Comparison of ENCODE assay signal across 23 cellular contexts in genomic region chr9:80701061-80701460, GRCh38.
"Had no signal": no experiment of that assay in that cellular context is flagged by ENCODE, and none has a peak within 500 bp of the region (broad histone marks: within the 10 kb centered on the region; RNA-seq: fewer than 3 reads in every experiment).

No MANE protein-coding gene starts in this region.

- H3K4me1 ChIP-seq: colonic mucosa, left lung, prostate gland, testis, upper lobe of left lung had no signal

- H3K27ac ChIP-seq: adrenal gland, colonic mucosa, hepatocyte, left lung, prostate gland, SJSA1, stomach, testis, upper lobe of left lung had no signal

- H3K4me1 Mint-ChIP-seq: activated CD4-positive, alpha-beta T cell treated with anti-CD3 and anti-CD28 coated beads for 36 hours; memory B cell; naive B cell had no signal

- H3K9me3 Mint-ChIP-seq: endodermal cell had no signal

- H3K4me3 ChIP-seq: adrenal gland, colonic mucosa, hepatocyte, left lung, prostate gland, SJSA1, stomach, testis, upper lobe of left lung had no signal

- DNase-seq: activated CD4-positive, alpha-beta T cell treated with anti-CD3 and anti-CD28 coated beads for 36 hours; activated CD4-positive, alpha-beta T cell treated with anti-CD3 and anti-CD28 coated beads, Interleukin-2, amount 50 U/mL, for 48 hours; activated gamma-delta T cell; adrenal gland; central memory CD4-positive, alpha-beta T cell; colonic mucosa; endodermal cell; islet precursor cell; left lung; naive B cell; right cardiac atrium; small intestine; stimulated activated CD4-positive, alpha-beta T cell treated with anti-CD3 and anti-CD28 coated beads, Interleukin-4, amount 100 ng/mL, for 1 hour; stomach; testis; upper lobe of left lung had no signal

- H3K27ac Mint-ChIP-seq: activated CD4-positive, alpha-beta T cell treated with anti-CD3 and anti-CD28 coated beads for 36 hours; activated naive CD4-positive, alpha-beta T cell treated with anti-CD3 and anti-CD28 coated beads, Interleukin-2, amount 50 U/mL, for 72 hours; endodermal cell; memory B cell; naive B cell; WTC11 had no signal

- H3K36me3 Mint-ChIP-seq: activated naive CD4-positive, alpha-beta T cell treated with anti-CD3 and anti-CD28 coated beads, Interleukin-2, amount 50 U/mL, for 72 hours; WTC11 had no signal

- H3K27me3 Mint-ChIP-seq: activated CD4-positive, alpha-beta T cell treated with anti-CD3 and anti-CD28 coated beads for 36 hours; memory B cell; naive B cell had no signal

- H3K36me3 ChIP-seq: adrenal gland, colonic mucosa, left lung, prostate gland, SJSA1, stomach, upper lobe of left lung had no signal

- H3K27me3 ChIP-seq: adrenal gland, colonic mucosa, hepatocyte, left lung, SJSA1, stomach, testis, upper lobe of left lung had no signal

- H3K9me3 ChIP-seq: adrenal gland, colonic mucosa, left lung, prostate gland, SJSA1, testis, upper lobe of left lung had no signal

- H3K4me3 Mint-ChIP-seq: activated CD4-positive, alpha-beta T cell treated with anti-CD3 and anti-CD28 coated beads for 36 hours; endodermal cell; memory B cell; naive B cell; neural crest cell; WTC11 had no signal

- H3K79me2 ChIP-seq: hepatocyte had no signal

- H3K4me2 ChIP-seq: hepatocyte had no signal

- ATAC-seq: activated CD4-positive, alpha-beta T cell treated with anti-CD3 and anti-CD28 coated beads for 36 hours; activated naive CD4-positive, alpha-beta T cell treated with anti-CD3 and anti-CD28 coated beads, Interleukin-2, amount 50 U/mL, for 72 hours; left lung; right cardiac atrium; WTC11 had no signal

- H2AFZ ChIP-seq: hepatocyte had no signal
